Comparison of ENCODE assay signal across 13 cellular contexts in genomic region chr1:43671626-43672330, GRCh38. TPM values are rescaled to one million over a fixed set of nuclear protein-coding genes. Genes with fewer than 3 reads are reported as not detected.
A peak's percentile ranks its signal among the peaks of the same experiment; 100 is the strongest.
DNase-seq lines count a peak whose midpoint lies in the region; ATAC-seq and TF ChIP-seq lines count a peak whose summit lies in the region.
"Had no signal": no experiment of that assay in that cellular context is flagged by ENCODE, and none has a peak within 500 bp of the region (broad histone marks: within the 10 kb centered on the region; RNA-seq: fewer than 3 reads in every experiment).

No MANE protein-coding gene starts in this region.

- CTCF ChIA-PET in CD4-positive, alpha-beta T cell (lab: Charles Lee): no interaction called here
- CTCF ChIA-PET in activated naive CD4-positive, alpha-beta T cell treated with anti-CD3 and anti-CD28 coated beads for 36 hours (lab: Charles Lee): interaction anchor here (0.9 to 1.1 kb wide), 3 partner anchors 33 to 364 kb away, joined by 3 to 4 read pairs (median 3); no protein-coding TSS in a partner anchor

- H3K9me3 Mint-ChIP-seq in CD4-positive, alpha-beta T cell: no peaks in the 10 kb centered on the region
- no peaks in the 10 kb centered on the region for H3K9me3 Mint-ChIP-seq in activated naive CD4-positive, alpha-beta T cell treated with anti-CD3 and anti-CD28 coated beads for 36 hours

- peak; percentile 51 for DNase-seq in GM04504 (ENCODE audit: low read depth)
- DNase-seq in adipocyte (ENCODE audit: low read depth): peak; percentile 76
- peak; percentile 83 for DNase-seq in fibroblast of the aortic adventitia (ENCODE audit: low read depth)
- no peak for DNase-seq in psoas muscle
- no peak for DNase-seq in CD4-positive, alpha-beta T cell
- DNase-seq in activated naive CD4-positive, alpha-beta T cell treated with anti-CD3 and anti-CD28 coated beads for 36 hours: no peak
- DNase-seq in ecto neural progenitor cell (ENCODE audit: low spot score): no peak
- DNase-seq in activated gamma-delta T cell treated with Interleukin-2 at 50 U/mL for 16 hours: no peak
- DNase-seq: body of pancreas; esophagus squamous epithelium; stimulated activated CD4-positive, alpha-beta T cell treated with anti-CD3 and anti-CD28 coated beads, Interleukin-1b, Interleukin-23, amount 100 ng/mL, for 48 hours; stimulated activated naive CD4-positive, alpha-beta T cell treated with Interleukin-2 at 50 U/mL for 16 hours had no signal

- H3K27ac Mint-ChIP-seq in CD4-positive, alpha-beta T cell: no peak overlapping the region
- no peak overlapping the region for H3K27ac Mint-ChIP-seq in activated naive CD4-positive, alpha-beta T cell treated with anti-CD3 and anti-CD28 coated beads for 36 hours

- H3K27me3 ChIP-seq in adipocyte (replicated peaks; ENCODE audit: control insufficient read depth, insufficient read depth, low read length): no peaks in the 10 kb centered on the region
- H3K27me3 ChIP-seq in psoas muscle (ENCODE audit: insufficient read depth in 3 of 3, low read length in 2 of 3): no peaks in the 10 kb centered on the region
- no peaks in the 10 kb centered on the region for H3K27me3 ChIP-seq in CD4-positive, alpha-beta T cell (ENCODE audit: control insufficient read depth, insufficient read depth, low read length)
- H3K27me3 ChIP-seq: body of pancreas, esophagus squamous epithelium had no signal

- peak in 3 of 4 donors; percentile 44 to 65 (median 51) for ATAC-seq in psoas muscle
- no peak for ATAC-seq in CD4-positive, alpha-beta T cell (ENCODE audit: poor library complexity)
- ATAC-seq: body of pancreas had no signal

- H3K9ac ChIP-seq in adipocyte (ENCODE audit: low read length): peak overlapping the region; percentile 74
- H3K9ac ChIP-seq: parathyroid adenoma had no signal

- H3K4me3 ChIP-seq in adipocyte (ENCODE audit: low read length) (peak overlapping the region; percentile 42), fibroblast of the aortic adventitia (ENCODE audit: low read depth, low read length) (no peak overlapping the region), psoas muscle (no peak overlapping the region)
- H3K4me3 ChIP-seq: body of pancreas, esophagus squamous epithelium had no signal

- intact Hi-C loops in psoas muscle (cut with DNase I): loop anchor here in 1 of 2 donors (5.0 kb wide), 1 partner anchor 36 kb away; the partner anchor contains the start of gene ST3GAL3
- intact Hi-C loops in CD4-positive, alpha-beta T cell (cut with DNase I, micrococcal nuclease): no loop called here
- intact Hi-C loops in activated naive CD4-positive, alpha-beta T cell treated with anti-CD3 and anti-CD28 coated beads for 36 hours (cut with micrococcal nuclease): no loop called here

- H3K27ac ChIP-seq in psoas muscle: no peak overlapping the region
- no peak overlapping the region for H3K27ac ChIP-seq in CD4-positive, alpha-beta T cell (ENCODE audit: low read depth, low read length)
- H3K27ac ChIP-seq: body of pancreas, esophagus squamous epithelium, parathyroid adenoma had no signal

- H3K4me1 Mint-ChIP-seq in CD4-positive, alpha-beta T cell (ENCODE audit: low read depth): peaks cover 12% of the 10 kb centered on the region
- H3K4me1 Mint-ChIP-seq in activated naive CD4-positive, alpha-beta T cell treated with anti-CD3 and anti-CD28 coated beads for 36 hours (ENCODE audit: low read depth): peaks cover 2% of the 10 kb centered on the region

- 70 to 90% (median 86%) methylated on average over 10 of the region's 10 CpGs for WGBS in psoas muscle, 3 donors

- H3K36me3 ChIP-seq in adipocyte (ENCODE audit: control insufficient read depth, insufficient read depth, low read length, severe bottlenecking) (peaks cover 85% of the 10 kb centered on the region), psoas muscle (ENCODE audit: insufficient read depth in 1 of 2, low read depth in 1 of 2) (peaks cover 23 to 98% of the 10 kb centered on the region in 2 donors)

- H3K4me3 Mint-ChIP-seq in CD4-positive, alpha-beta T cell: no peak overlapping the region
- no peak overlapping the region for H3K4me3 Mint-ChIP-seq in activated naive CD4-positive, alpha-beta T cell treated with anti-CD3 and anti-CD28 coated beads for 36 hours

- no peaks in the 10 kb centered on the region for H3K9me3 ChIP-seq in adipocyte (ENCODE audit: control insufficient read depth, low read length)
- no peaks in the 10 kb centered on the region for H3K9me3 ChIP-seq in psoas muscle
- H3K9me3 ChIP-seq in CD4-positive, alpha-beta T cell (ENCODE audit: control insufficient read depth, low read length): no peaks in the 10 kb centered on the region
- H3K9me3 ChIP-seq: body of pancreas, esophagus squamous epithelium had no signal

- H3K4me1 ChIP-seq in adipocyte (ENCODE audit: control insufficient read depth, insufficient read depth, low read length): peaks cover 21% of the 10 kb centered on the region
- H3K4me1 ChIP-seq in psoas muscle: peaks cover 7% of the 10 kb centered on the region
- H3K4me1 ChIP-seq: body of pancreas, parathyroid adenoma had no signal

- TF ChIP-seq CTCF in fibroblast of the aortic adventitia (IDR thresholded peaks at IDR 0.05; ENCODE audit: insufficient read depth, low read length) (no peak), psoas muscle (IDR thresholded peaks at IDR 0.05) (no peak)
- TF ChIP-seq CTCF in CD4-positive, alpha-beta T cell (IDR thresholded peaks at IDR 0.05): no peak

- POLR2A ChIA-PET in CD4-positive, alpha-beta T cell (lab: Charles Lee): interaction anchor here (0.6 kb wide), 1 partner anchor 34 kb away, joined by 3 read pairs; no protein-coding TSS in a partner anchor

- peaks cover 81% of the 10 kb centered on the region for H3K36me3 Mint-ChIP-seq in CD4-positive, alpha-beta T cell (ENCODE audit: low read depth)
- peaks cover 53% of the 10 kb centered on the region for H3K36me3 Mint-ChIP-seq in activated naive CD4-positive, alpha-beta T cell treated with anti-CD3 and anti-CD28 coated beads for 36 hours (ENCODE audit: low read depth)

- no peaks in the 10 kb centered on the region for H3K27me3 Mint-ChIP-seq in CD4-positive, alpha-beta T cell
- no peaks in the 10 kb centered on the region for H3K27me3 Mint-ChIP-seq in activated naive CD4-positive, alpha-beta T cell treated with anti-CD3 and anti-CD28 coated beads for 36 hours (ENCODE audit: low read depth)

RNA-seq across cellular contexts. Expression of gene KDM4A, which starts 21.8 kb away (rescaled TPM):
- total RNA-seq in fibroblast of the aortic adventitia (ENCODE audit: low replicate concordance) (39.0 and 73.2 TPM in 2 replicates), psoas muscle (10 to 100 TPM; 10.4 to 15.5 (median 13.7) TPM)
- polyA plus RNA-seq in psoas muscle: 10 to 100 TPM in 1 of 3 donors, 1 to 10 TPM in 2; 3.9 to 12.8 (median 4.5) TPM
- 10 to 100 TPM; 17.4 to 21.2 TPM for total RNA-seq in CD4-positive, alpha-beta T cell
- total RNA-seq in activated naive CD4-positive, alpha-beta T cell treated with anti-CD3 and anti-CD28 coated beads for 36 hours: 10 to 100 TPM; 41.5 to 42.0 TPM

RNA-seq across cellular contexts. Expression of gene ST3GAL3, which starts 35.6 kb away (rescaled TPM):
- total RNA-seq in fibroblast of the aortic adventitia (ENCODE audit: low replicate concordance) (20.1 and 24.0 TPM in 2 replicates), psoas muscle (10 to 100 TPM; 34.7 to 53.2 (median 45.0) TPM)
- polyA plus RNA-seq in psoas muscle: 10 to 100 TPM; 22.2 to 49.0 (median 44.5) TPM
- total RNA-seq in CD4-positive, alpha-beta T cell: 10 to 100 TPM; 17.6 to 20.5 TPM
- 10 to 100 TPM; 14.2 to 17.8 TPM for total RNA-seq in activated naive CD4-positive, alpha-beta T cell treated with anti-CD3 and anti-CD28 coated beads for 36 hours

Comparison
In these comparisons a context has a peak if more than half of its experiments do, and no peak if none do; other contexts are left out.
1. DNase-seq: peak in GM04504 (single experiment), adipocyte (single experiment) and fibroblast of the aortic adventitia (single experiment); none in psoas muscle (0 of 2), CD4-positive, alpha-beta T cell (0 of 10), activated naive CD4-positive, alpha-beta T cell treated with anti-CD3 and anti-CD28 coated beads for 36 hours (single experiment), ecto neural progenitor cell (single experiment) and activated gamma-delta T cell treated with Interleukin-2 at 50 U/mL for 16 hours (single experiment).